In genomic region chr6:170305772-170306323, GRCh38 we compare ENCODE assay signal across 8 cellular contexts. TPM values are rescaled to one million over a fixed set of nuclear protein-coding genes. Genes with fewer than 3 reads are reported as not detected.
A peak's percentile ranks its signal among the peaks of the same experiment; 100 is the strongest.
DNase-seq lines count a peak whose midpoint lies in the region; ATAC-seq and TF ChIP-seq lines count a peak whose summit lies in the region.

No MANE protein-coding gene starts in this region.

- TF ChIP-seq CTCF in osteocyte (IDR thresholded peaks at IDR 0.05), result no peak

- ATAC-seq in GM19438 (IDR thresholded peaks at IDR 0.05; ENCODE audit: low read depth, unreplicated experiment) (peak; percentile 18), HG03097 (IDR thresholded peaks at IDR 0.05; ENCODE audit: low FRiP score, unreplicated experiment) (no peak)

- H3K9ac ChIP-seq in endocrine pancreas (ENCODE audit: control insufficient read depth, insufficient read depth, low read length), result peak overlapping the region; percentile 70

- H3K9me3 ChIP-seq in endocrine pancreas (ENCODE audit: control insufficient read depth, low read length), result no peaks in the 10 kb centered on the region

- H3K4me1 ChIP-seq in endocrine pancreas (ENCODE audit: control insufficient read depth, insufficient read depth, low read length), result peaks cover 6% of the 10 kb centered on the region

- peaks cover 26% of the 10 kb centered on the region for H3K4me1 Mint-ChIP-seq in osteocyte (ENCODE audit: unreplicated experiment)

- DNase-seq in NCI-H748 treated with DMSO at 0.1 percent for 48 hours (lab: John Stamatoyannopoulos, UW), result peak; percentile 57
- DNase-seq in osteocyte (ENCODE audit: extremely low spot score, unreplicated experiment), result no peak
- no peak for DNase-seq in effector CD8-positive, alpha-beta T cell (lab: John Stamatoyannopoulos, UW)
- no peak for DNase-seq in kidney glomerular epithelial cell (lab: John Stamatoyannopoulos, UW)
- no peak for DNase-seq in ACHN

- in situ Hi-C loops in ACHN (cut with HindIII; ENCODE audit: low pct_ligation_motif_present, low pct_unique_long_range_greater_than_20kb, low sequenced_read_pairs), result no loop called here

- H3K36me3 Mint-ChIP-seq in osteocyte (ENCODE audit: unreplicated experiment), result peaks cover 2% of the 10 kb centered on the region

- peak overlapping the region; percentile 93 for H3K4me3 Mint-ChIP-seq in osteocyte (ENCODE audit: unreplicated experiment)

- H3K27me3 ChIP-seq in endocrine pancreas (ENCODE audit: control insufficient read depth, insufficient read depth, low read length), result no peaks in the 10 kb centered on the region

- peak overlapping the region; percentile 41 for H3K4me3 ChIP-seq in endocrine pancreas (ENCODE audit: control insufficient read depth, insufficient read depth, low read length)

- peak overlapping the region; percentile 61 for H3K27ac Mint-ChIP-seq in osteocyte (ENCODE audit: unreplicated experiment)

- no peaks in the 10 kb centered on the region for H3K36me3 ChIP-seq in endocrine pancreas (ENCODE audit: control insufficient read depth, insufficient read depth, low read length)

- peaks cover 10% of the 10 kb centered on the region for H3K27me3 Mint-ChIP-seq in osteocyte (ENCODE audit: unreplicated experiment)

- H3K9me3 Mint-ChIP-seq in osteocyte (ENCODE audit: unreplicated experiment), result peaks cover 7% of the 10 kb centered on the region

RNA-seq across cellular contexts. Expression of gene FAM120B, which starts 0.7 kb away (rescaled TPM):
- total RNA-seq in osteocyte, result 34.0 and 36.9 TPM in 2 replicates

RNA-seq across cellular contexts. Expression of gene DLL1, which starts 15.0 kb away (rescaled TPM):
- total RNA-seq in osteocyte, result 1.6 and 2.6 TPM in 2 replicates
